Comparison of ENCODE assay signal across 8 cellular contexts in the genomic region with DNA sequence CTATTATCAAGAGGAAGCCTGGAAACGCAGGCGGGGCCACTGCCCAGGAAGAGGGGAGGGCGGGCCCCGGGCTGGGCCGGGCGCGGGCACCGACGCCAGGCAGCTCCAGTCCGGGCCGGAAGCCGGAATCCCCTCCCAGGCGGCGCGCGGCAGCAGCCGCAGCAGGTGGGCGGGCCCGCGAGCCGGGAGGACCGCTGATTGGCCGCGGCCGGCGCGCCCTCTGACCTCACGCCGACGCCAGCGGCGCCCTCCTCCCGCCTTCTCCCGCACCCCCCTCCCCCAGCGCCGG. TPM values are rescaled to one million over a fixed set of nuclear protein-coding genes. Genes with fewer than 3 reads are reported as not detected.
A peak's percentile ranks its signal among the peaks of the same experiment; 100 is the strongest.
DNase-seq lines count a peak whose midpoint lies in the region; ATAC-seq, FAIRE-seq and TF ChIP-seq lines count a peak whose summit lies in the region.

No MANE protein-coding gene starts in this region.

- H3K4me3 Mint-ChIP-seq in Caco-2 (ENCODE audit: unreplicated experiment) (peak overlapping the region; percentile 96), mesothelial cell of epicardium (peak overlapping the region; percentile 85)

- peaks cover 10% of the 10 kb centered on the region; the same call in 1 of the 2 replicates for H3K4me1 ChIP-seq in Caco-2
- no peaks in the 10 kb centered on the region for H3K4me1 ChIP-seq in HUES6 (ENCODE audit: control insufficient read depth, insufficient read depth, low read length)
- H3K4me1 ChIP-seq in endothelial cell of umbilical vein (ENCODE audit: control insufficient read depth, extremely low read depth, insufficient read depth, low read length), result peaks cover 18% of the 10 kb centered on the region

- no peak for TF ChIP-seq POLR2A in endothelial cell of umbilical vein (IDR thresholded peaks at IDR 0.05; ENCODE audit: low read depth, low read length)

- peak overlapping the region; percentile 98 for H3K4me3 ChIP-seq in Caco-2 (ENCODE audit: low read depth, low read length)
- H3K4me3 ChIP-seq in HUES6 (ENCODE audit: low read depth, low read length), result peak overlapping the region; percentile 62
- H3K4me3 ChIP-seq in endothelial cell of umbilical vein (replicated peaks in 1 of 3; ENCODE audit: insufficient read depth in 1 of 3, low read depth in 1 of 3, low read length in 3 of 3), result peak overlapping the region; percentile 69 to 90 (median 82)

- POLR2A ChIA-PET in Caco-2 (lab: Charles Lee) (interaction anchor here (0.6 to 1.9 kb wide), 8 partner anchors 10 to 1016 kb away, joined by 3 to 24 read pairs (median 4); a partner anchor contains a TSS), endothelial cell of umbilical vein (lab: Charles Lee) (interaction anchor here (0.6 to 1.3 kb wide), 3 partner anchors 21 to 146 kb away, joined by 4 to 5 read pairs (median 5); a partner anchor contains a TSS)

- H3K27me3 Mint-ChIP-seq in Caco-2 (ENCODE audit: insufficient read depth, unreplicated experiment) (no peaks in the 10 kb centered on the region), mesothelial cell of epicardium (ENCODE audit: low read depth) (no peaks in the 10 kb centered on the region)

- H3K4me2 ChIP-seq in endothelial cell of umbilical vein (ENCODE audit: insufficient read depth, low read length), result peak overlapping the region; percentile 88

- H3K27ac ChIP-seq in HUES6 (ENCODE audit: low read depth, low read length) (peak overlapping the region; percentile 95; the same call in 1 of the 2 replicates), endothelial cell of umbilical vein (ENCODE audit: insufficient read depth, low read depth, low read length) (peak overlapping the region; percentile 99)

- no peaks in the 10 kb centered on the region for H3K9me1 ChIP-seq in endothelial cell of umbilical vein (replicated peaks; ENCODE audit: control insufficient read depth, extremely low read depth, insufficient read depth, low read length)

- H3K9me3 ChIP-seq in Caco-2 (no peaks in the 10 kb centered on the region), HUES6 (ENCODE audit: control insufficient read depth, insufficient read depth, low read depth, low read length) (no peaks in the 10 kb centered on the region), endothelial cell of umbilical vein (replicated peaks; ENCODE audit: control insufficient read depth, insufficient read depth, low read length) (no peaks in the 10 kb centered on the region)

- H3K27ac Mint-ChIP-seq in Caco-2 (ENCODE audit: unreplicated experiment) (peak overlapping the region; percentile 99), mesothelial cell of epicardium (peak overlapping the region; percentile 95)

- H3K27me3 ChIP-seq in Caco-2 (replicated peaks; ENCODE audit: control insufficient read depth, insufficient read depth, low read length) (no peaks in the 10 kb centered on the region), HUES6 (ENCODE audit: control insufficient read depth, insufficient read depth, low read length) (peaks cover 11% of the 10 kb centered on the region), endothelial cell of umbilical vein (ENCODE audit: control insufficient read depth in 2 of 2, insufficient read depth in 2 of 2, low read length in 2 of 2) (no peaks in the 10 kb centered on the region)

- H3K79me2 ChIP-seq in endothelial cell of umbilical vein (ENCODE audit: control insufficient read depth, insufficient read depth, low read length), result peaks cover 45% of the 10 kb centered on the region

- H4K20me1 ChIP-seq in endothelial cell of umbilical vein (replicated peaks; ENCODE audit: control insufficient read depth, extremely low read depth, insufficient read depth, low read length), result peaks cover 2% of the 10 kb centered on the region

- intact Hi-C loops in Caco-2 (cut with micrococcal nuclease; ENCODE audit: unreplicated experiment), result loop anchor here (1.0 kb wide), 2 partner anchors 21 to 35 kb away; a partner anchor contains a TSS
- intact Hi-C loops in endothelial cell of umbilical vein (cut with micrococcal nuclease), result loop anchor here (1.0 kb wide), 2 partner anchors 21 to 35 kb away; a partner anchor contains a TSS

- CTCF ChIA-PET in Caco-2 (lab: Charles Lee) (interaction anchor here (1.2 kb wide), 1 partner anchor 9 kb away, joined by 4 read pairs; no protein-coding TSS in a partner anchor), endothelial cell of umbilical vein (lab: Charles Lee) (interaction anchor here (0.8 to 1.1 kb wide), 3 partner anchors 21 to 182 kb away, joined by 3 to 5 read pairs (median 3); a partner anchor contains a TSS)

- no peaks in the 10 kb centered on the region for H3K36me3 ChIP-seq in Caco-2 (ENCODE audit: control insufficient read depth, insufficient read depth, low read length)
- H3K36me3 ChIP-seq in HUES6 (ENCODE audit: control insufficient read depth, insufficient read depth, low read length), result peaks cover 4% of the 10 kb centered on the region
- H3K36me3 ChIP-seq in endothelial cell of umbilical vein (ENCODE audit: control insufficient read depth in 2 of 2, extremely low read depth in 1 of 2, insufficient read depth in 2 of 2, low read length in 2 of 2), result no peaks in the 10 kb centered on the region

- FAIRE-seq in endothelial cell of umbilical vein (lab: Jason Lieb, UNC), result peak; percentile 85

- BruUV-seq in Caco-2 (replicated peaks; lab: Mats Ljungman, UMichigan) (no TSS peak), endothelial cell of umbilical vein (replicated peaks; lab: Mats Ljungman, UMichigan) (no TSS peak)

- H3K36me3 Mint-ChIP-seq in Caco-2 (ENCODE audit: insufficient read depth, unreplicated experiment) (peaks cover 56% of the 10 kb centered on the region), mesothelial cell of epicardium (peaks cover 4% of the 10 kb centered on the region)

- dilution Hi-C loops in endothelial cell of umbilical vein (cut with MboI; ENCODE audit: extremely low pct_ligation_motif_present, low sequenced_read_pairs), result no loop called here

- H3K9ac ChIP-seq in HUES6 (ENCODE audit: low read length), result peak overlapping the region; percentile 94
- peak overlapping the region; percentile 100 for H3K9ac ChIP-seq in endothelial cell of umbilical vein (replicated peaks; ENCODE audit: extremely low read depth, insufficient read depth, low read length)

- no peaks in the 10 kb centered on the region for H3K9me3 Mint-ChIP-seq in Caco-2 (ENCODE audit: unreplicated experiment)
- no peaks in the 10 kb centered on the region for H3K9me3 Mint-ChIP-seq in mesothelial cell of epicardium

- H3K4me1 Mint-ChIP-seq in Caco-2 (ENCODE audit: low read depth, unreplicated experiment) (peaks cover 11% of the 10 kb centered on the region), mesothelial cell of epicardium (peaks cover 17% of the 10 kb centered on the region)

- no peak overlapping the region for H2AFZ ChIP-seq in endothelial cell of umbilical vein (ENCODE audit: low read depth, low read length)

- TF ChIP-seq CTCF in Caco-2 (IDR thresholded peaks at IDR 0.05; ENCODE audit: insufficient read depth in 1 of 2, low read depth in 1 of 2, low read length in 1 of 2, severe bottlenecking in 1 of 2, unreplicated experiment in 1 of 2), result no peak
- no peak for TF ChIP-seq CTCF in endothelial cell of umbilical vein (IDR thresholded peaks at IDR 0.05; ENCODE audit: extremely low read depth in 1 of 2, insufficient read depth in 1 of 2, low read depth in 1 of 2, low read length in 2 of 2)
- no peak for TF ChIP-seq CTCF in mesothelial cell of epicardium (IDR thresholded peaks at IDR 0.05; ENCODE audit: unreplicated experiment)

- ATAC-seq in GM21447 (IDR thresholded peaks at IDR 0.05; ENCODE audit: unreplicated experiment), result peak; percentile 84

- peak; percentile 93 to 97 for DNase-seq in Caco-2
- DNase-seq in NOMO-1 treated with dmso at 0.1 percent for 144 hours (lab: John Stamatoyannopoulos, UW; ENCODE audit: unreplicated experiment), result peak; percentile 100
- peak; percentile 79 for DNase-seq in activated T-cell treated with anti-CD3 and anti-CD28 coated beads for 1 hour (ENCODE audit: low read depth)
- DNase-seq in endothelial cell of umbilical vein (ENCODE audit: low read depth, low spot score), result peak; percentile 96
- DNase-seq in mesothelial cell of epicardium (ENCODE audit: low spot score in 2 of 2, unreplicated experiment in 2 of 2), result peak; percentile 84 to 87
- peak; percentile 70 to 86 for DNase-seq in stimulated activated CD8-positive, alpha-beta memory T cell treated with anti-CD3 and anti-CD28 coated beads, Interleukin-15, amount 100 ng/mL, for 4 hours (ENCODE audit: low read depth in 2 of 2)

RNA-seq across cellular contexts. Expression of a gene that starts 0.4 kb away (rescaled TPM):
- total RNA-seq in Caco-2 (2022) (74.5 and 74.6 TPM in 2 replicates), endothelial cell of umbilical vein (58.0 and 61.2 TPM in 2 replicates), mesothelial cell of epicardium (38.2 to 42.5 TPM (median 40.4 TPM) in 3 replicates)
- 68.3 and 78.1 TPM in 2 replicates for polyA plus RNA-seq in endothelial cell of umbilical vein
- polyA plus RNA-seq in endothelial cell of umbilical vein (2011; cell fraction: cytosol; rRNA removed), result 74.1 and 74.2 TPM in 2 replicates
- 44.4 and 44.9 TPM in 2 replicates for polyA plus RNA-seq in endothelial cell of umbilical vein (2011; cell fraction: nucleus; rRNA removed)
- polyA plus RNA-seq in endothelial cell of umbilical vein (2012), result 31.0 and 40.3 TPM in 2 replicates
- 53.3 and 60.2 TPM in 2 replicates for polyA minus RNA-seq in endothelial cell of umbilical vein
- polyA minus RNA-seq in endothelial cell of umbilical vein (2011; cell fraction: cytosol; rRNA and poly(A)+ RNA removed), result 56.4 TPM
- polyA minus RNA-seq in endothelial cell of umbilical vein (2011; cell fraction: nucleus; rRNA and poly(A)+ RNA removed), result 31.8 and 33.1 TPM in 2 replicates

RNA-seq across cellular contexts. Expression of a gene that starts 21.3 kb away (rescaled TPM):
- 74.8 and 76.8 TPM in 2 replicates for total RNA-seq in Caco-2 (2022)
- 34.8 and 38.6 TPM in 2 replicates for total RNA-seq in endothelial cell of umbilical vein
- 48.4 and 49.6 TPM in 2 replicates for polyA plus RNA-seq in endothelial cell of umbilical vein
- polyA plus RNA-seq in endothelial cell of umbilical vein (2011; cell fraction: cytosol; rRNA removed), result 32.4 and 34.6 TPM in 2 replicates
- 34.4 and 35.1 TPM in 2 replicates for polyA plus RNA-seq in endothelial cell of umbilical vein (2011; cell fraction: nucleus; rRNA removed)
- 23.8 TPM in 2 replicates for polyA plus RNA-seq in endothelial cell of umbilical vein (2012)
- polyA minus RNA-seq in endothelial cell of umbilical vein, result 71.8 and 113 TPM in 2 replicates
- polyA minus RNA-seq in endothelial cell of umbilical vein (2011; cell fraction: cytosol; rRNA and poly(A)+ RNA removed), result 37.9 TPM
- 25.6 and 28.9 TPM in 2 replicates for polyA minus RNA-seq in endothelial cell of umbilical vein (2011; cell fraction: nucleus; rRNA and poly(A)+ RNA removed)
- 51.5 to 52.2 TPM (median 51.6 TPM) in 3 replicates for total RNA-seq in mesothelial cell of epicardium

RNA-seq across cellular contexts. Expression of a gene that starts 35.0 kb away (rescaled TPM):
- total RNA-seq in Caco-2 (2022), result 85.2 and 85.7 TPM in 2 replicates
- total RNA-seq in endothelial cell of umbilical vein, result 72.6 and 74.7 TPM in 2 replicates
- polyA plus RNA-seq in endothelial cell of umbilical vein, result 12.6 and 16.2 TPM in 2 replicates
- polyA plus RNA-seq in endothelial cell of umbilical vein (2011; cell fraction: cytosol; rRNA removed), result 22.4 and 24.9 TPM in 2 replicates
- 29.4 and 35.9 TPM in 2 replicates for polyA plus RNA-seq in endothelial cell of umbilical vein (2011; cell fraction: nucleus; rRNA removed)
- polyA plus RNA-seq in endothelial cell of umbilical vein (2012), result 37.1 and 51.8 TPM in 2 replicates
- polyA minus RNA-seq in endothelial cell of umbilical vein, result 38.5 and 39.9 TPM in 2 replicates
- polyA minus RNA-seq in endothelial cell of umbilical vein (2011; cell fraction: cytosol; rRNA and poly(A)+ RNA removed), result 43.3 TPM
- 26.7 and 33.3 TPM in 2 replicates for polyA minus RNA-seq in endothelial cell of umbilical vein (2011; cell fraction: nucleus; rRNA and poly(A)+ RNA removed)
- total RNA-seq in mesothelial cell of epicardium, result 74.8 to 77.8 TPM (median 76.9 TPM) in 3 replicates

Comparison
In these comparisons a context has a peak if more than half of its experiments do, and no peak if none do; other contexts are left out.
1. Peak in every context shown above with its lines: DNase-seq, ATAC-seq, H3K4me3 ChIP-seq and H3K27ac ChIP-seq.